ENCODE assay signal across 1 cellular context in the genomic region with DNA sequence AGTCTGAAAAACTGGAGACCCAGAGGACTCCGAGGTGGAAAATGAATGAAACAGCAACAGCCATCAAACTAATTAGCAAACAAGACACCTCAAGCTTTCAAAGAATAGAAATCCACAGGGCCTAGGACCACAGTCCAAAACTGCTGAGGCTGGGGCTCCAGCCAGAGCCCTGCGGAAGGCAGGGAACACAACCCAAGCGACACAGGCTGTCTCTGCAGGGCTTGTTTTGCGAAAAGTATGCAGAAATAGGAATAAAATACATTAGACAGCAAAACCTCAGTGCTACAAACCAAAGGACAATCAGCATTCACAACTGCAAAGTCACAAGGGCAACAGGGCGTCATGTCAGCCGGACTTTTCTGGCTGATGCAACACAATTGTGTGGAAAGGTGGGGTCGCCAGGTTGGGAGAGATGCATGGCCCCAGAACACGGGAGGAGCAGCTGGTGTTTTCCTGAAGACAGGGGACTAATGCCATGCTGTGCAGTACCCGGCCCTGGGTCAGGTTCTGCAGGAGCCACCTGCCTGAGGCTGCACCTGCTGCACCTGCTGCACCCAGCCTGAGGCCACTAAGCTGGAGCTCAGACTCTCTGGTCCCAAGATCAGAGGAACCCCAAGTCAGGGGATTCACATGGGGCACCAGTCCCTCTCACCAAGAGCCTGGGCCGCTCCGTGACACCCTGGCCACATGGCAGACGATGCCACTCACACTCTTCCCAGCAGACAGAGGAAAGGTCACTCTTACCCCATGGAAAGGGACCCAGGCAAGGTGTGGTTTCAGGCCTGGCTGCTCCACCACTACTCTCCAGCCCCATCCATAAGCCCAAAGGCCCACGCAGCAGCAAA.
TF ChIP-seq lines count a peak whose summit lies in the region.

No MANE protein-coding gene starts in this region.

TF ChIP-seq in H1, 55 proteins besides CTCF, POLR2A, EP300 and RAD21:
- TF ChIP-seq EGR1 (IDR thresholded peaks at IDR 0.05; ENCODE audit: borderline replicate concordance, low read depth, low read length) (no peak), SAP30 (IDR thresholded peaks at IDR 0.05; ENCODE audit: insufficient read depth, insufficient replicate concordance, low read length) (no peak), HDAC6 (IDR thresholded peaks at IDR 0.05; ENCODE audit: low read depth, low read length) (no peak), SRF (IDR thresholded peaks at IDR 0.05; ENCODE audit: low read depth, low read length) (no peak), TAF7 (optimal IDR thresholded peaks at IDR 0.05; ENCODE audit: borderline replicate concordance, low read depth, low read length) (no peak), NRF1 (IDR thresholded peaks at IDR 0.05; ENCODE audit: low read depth, low read length) (no peak), POU5F1 (IDR thresholded peaks at IDR 0.05; ENCODE audit: low read depth, low read length) (no peak), CBX5 (IDR thresholded peaks at IDR 0.05; ENCODE audit: low read depth, low read length) (no peak), SP2 (IDR thresholded peaks at IDR 0.05; ENCODE audit: low read length) (no peak), KDM4A (IDR thresholded peaks at IDR 0.05; ENCODE audit: low read depth, low read length, severe bottlenecking) (no peak), SIN3A (conservative IDR thresholded peaks at IDR 0.05 in 1 of 2, IDR thresholded peaks at IDR 0.05 in 1 of 2; ENCODE audit: low read depth in 1 of 2, low read length in 2 of 2) (no peak), BACH1 (IDR thresholded peaks at IDR 0.05; ENCODE audit: low read length) (no peak), SUZ12 (IDR thresholded peaks at IDR 0.05; ENCODE audit: low read length) (no peak)
- TF ChIP-seq, protein P1, sequence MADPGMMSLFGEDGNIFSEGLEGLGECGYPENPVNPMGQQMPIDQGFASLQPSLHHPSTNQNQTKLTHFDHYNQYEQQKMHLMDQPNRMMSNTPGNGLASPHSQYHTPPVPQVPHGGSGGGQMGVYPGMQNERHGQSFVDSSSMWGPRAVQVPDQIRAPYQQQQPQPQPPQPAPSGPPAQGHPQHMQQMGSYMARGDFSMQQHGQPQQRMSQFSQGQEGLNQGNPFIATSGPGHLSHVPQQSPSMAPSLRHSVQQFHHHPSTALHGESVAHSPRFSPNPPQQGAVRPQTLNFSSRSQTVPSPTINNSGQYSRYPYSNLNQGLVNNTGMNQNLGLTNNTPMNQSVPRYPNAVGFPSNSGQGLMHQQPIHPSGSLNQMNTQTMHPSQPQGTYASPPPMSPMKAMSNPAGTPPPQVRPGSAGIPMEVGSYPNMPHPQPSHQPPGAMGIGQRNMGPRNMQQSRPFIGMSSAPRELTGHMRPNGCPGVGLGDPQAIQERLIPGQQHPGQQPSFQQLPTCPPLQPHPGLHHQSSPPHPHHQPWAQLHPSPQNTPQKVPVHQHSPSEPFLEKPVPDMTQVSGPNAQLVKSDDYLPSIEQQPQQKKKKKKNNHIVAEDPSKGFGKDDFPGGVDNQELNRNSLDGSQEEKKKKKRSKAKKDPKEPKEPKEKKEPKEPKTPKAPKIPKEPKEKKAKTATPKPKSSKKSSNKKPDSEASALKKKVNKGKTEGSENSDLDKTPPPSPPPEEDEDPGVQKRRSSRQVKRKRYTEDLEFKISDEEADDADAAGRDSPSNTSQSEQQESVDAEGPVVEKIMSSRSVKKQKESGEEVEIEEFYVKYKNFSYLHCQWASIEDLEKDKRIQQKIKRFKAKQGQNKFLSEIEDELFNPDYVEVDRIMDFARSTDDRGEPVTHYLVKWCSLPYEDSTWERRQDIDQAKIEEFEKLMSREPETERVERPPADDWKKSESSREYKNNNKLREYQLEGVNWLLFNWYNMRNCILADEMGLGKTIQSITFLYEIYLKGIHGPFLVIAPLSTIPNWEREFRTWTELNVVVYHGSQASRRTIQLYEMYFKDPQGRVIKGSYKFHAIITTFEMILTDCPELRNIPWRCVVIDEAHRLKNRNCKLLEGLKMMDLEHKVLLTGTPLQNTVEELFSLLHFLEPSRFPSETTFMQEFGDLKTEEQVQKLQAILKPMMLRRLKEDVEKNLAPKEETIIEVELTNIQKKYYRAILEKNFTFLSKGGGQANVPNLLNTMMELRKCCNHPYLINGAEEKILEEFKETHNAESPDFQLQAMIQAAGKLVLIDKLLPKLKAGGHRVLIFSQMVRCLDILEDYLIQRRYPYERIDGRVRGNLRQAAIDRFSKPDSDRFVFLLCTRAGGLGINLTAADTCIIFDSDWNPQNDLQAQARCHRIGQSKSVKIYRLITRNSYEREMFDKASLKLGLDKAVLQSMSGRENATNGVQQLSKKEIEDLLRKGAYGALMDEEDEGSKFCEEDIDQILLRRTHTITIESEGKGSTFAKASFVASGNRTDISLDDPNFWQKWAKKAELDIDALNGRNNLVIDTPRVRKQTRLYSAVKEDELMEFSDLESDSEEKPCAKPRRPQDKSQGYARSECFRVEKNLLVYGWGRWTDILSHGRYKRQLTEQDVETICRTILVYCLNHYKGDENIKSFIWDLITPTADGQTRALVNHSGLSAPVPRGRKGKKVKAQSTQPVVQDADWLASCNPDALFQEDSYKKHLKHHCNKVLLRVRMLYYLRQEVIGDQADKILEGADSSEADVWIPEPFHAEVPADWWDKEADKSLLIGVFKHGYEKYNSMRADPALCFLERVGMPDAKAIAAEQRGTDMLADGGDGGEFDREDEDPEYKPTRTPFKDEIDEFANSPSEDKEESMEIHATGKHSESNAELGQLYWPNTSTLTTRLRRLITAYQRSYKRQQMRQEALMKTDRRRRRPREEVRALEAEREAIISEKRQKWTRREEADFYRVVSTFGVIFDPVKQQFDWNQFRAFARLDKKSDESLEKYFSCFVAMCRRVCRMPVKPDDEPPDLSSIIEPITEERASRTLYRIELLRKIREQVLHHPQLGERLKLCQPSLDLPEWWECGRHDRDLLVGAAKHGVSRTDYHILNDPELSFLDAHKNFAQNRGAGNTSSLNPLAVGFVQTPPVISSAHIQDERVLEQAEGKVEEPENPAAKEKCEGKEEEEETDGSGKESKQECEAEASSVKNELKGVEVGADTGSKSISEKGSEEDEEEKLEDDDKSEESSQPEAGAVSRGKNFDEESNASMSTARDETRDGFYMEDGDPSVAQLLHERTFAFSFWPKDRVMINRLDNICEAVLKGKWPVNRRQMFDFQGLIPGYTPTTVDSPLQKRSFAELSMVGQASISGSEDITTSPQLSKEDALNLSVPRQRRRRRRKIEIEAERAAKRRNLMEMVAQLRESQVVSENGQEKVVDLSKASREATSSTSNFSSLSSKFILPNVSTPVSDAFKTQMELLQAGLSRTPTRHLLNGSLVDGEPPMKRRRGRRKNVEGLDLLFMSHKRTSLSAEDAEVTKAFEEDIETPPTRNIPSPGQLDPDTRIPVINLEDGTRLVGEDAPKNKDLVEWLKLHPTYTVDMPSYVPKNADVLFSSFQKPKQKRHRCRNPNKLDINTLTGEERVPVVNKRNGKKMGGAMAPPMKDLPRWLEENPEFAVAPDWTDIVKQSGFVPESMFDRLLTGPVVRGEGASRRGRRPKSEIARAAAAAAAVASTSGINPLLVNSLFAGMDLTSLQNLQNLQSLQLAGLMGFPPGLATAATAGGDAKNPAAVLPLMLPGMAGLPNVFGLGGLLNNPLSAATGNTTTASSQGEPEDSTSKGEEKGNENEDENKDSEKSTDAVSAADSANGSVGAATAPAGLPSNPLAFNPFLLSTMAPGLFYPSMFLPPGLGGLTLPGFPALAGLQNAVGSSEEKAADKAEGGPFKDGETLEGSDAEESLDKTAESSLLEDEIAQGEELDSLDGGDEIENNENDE (IDR thresholded peaks at IDR 0.05; ENCODE audit: insufficient replicate concordance, low read length): no peak
- TF ChIP-seq, protein P2, sequence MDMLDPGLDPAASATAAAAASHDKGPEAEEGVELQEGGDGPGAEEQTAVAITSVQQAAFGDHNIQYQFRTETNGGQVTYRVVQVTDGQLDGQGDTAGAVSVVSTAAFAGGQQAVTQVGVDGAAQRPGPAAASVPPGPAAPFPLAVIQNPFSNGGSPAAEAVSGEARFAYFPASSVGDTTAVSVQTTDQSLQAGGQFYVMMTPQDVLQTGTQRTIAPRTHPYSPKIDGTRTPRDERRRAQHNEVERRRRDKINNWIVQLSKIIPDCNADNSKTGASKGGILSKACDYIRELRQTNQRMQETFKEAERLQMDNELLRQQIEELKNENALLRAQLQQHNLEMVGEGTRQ (IDR thresholded peaks at IDR 0.05; ENCODE audit: low read length): no peak
- TF ChIP-seq, protein P3, sequence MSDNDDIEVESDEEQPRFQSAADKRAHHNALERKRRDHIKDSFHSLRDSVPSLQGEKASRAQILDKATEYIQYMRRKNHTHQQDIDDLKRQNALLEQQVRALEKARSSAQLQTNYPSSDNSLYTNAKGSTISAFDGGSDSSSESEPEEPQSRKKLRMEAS (IDR thresholded peaks at IDR 0.05): no peak
